8 cellular contexts compared by ENCODE assay signal in the genomic region with DNA sequence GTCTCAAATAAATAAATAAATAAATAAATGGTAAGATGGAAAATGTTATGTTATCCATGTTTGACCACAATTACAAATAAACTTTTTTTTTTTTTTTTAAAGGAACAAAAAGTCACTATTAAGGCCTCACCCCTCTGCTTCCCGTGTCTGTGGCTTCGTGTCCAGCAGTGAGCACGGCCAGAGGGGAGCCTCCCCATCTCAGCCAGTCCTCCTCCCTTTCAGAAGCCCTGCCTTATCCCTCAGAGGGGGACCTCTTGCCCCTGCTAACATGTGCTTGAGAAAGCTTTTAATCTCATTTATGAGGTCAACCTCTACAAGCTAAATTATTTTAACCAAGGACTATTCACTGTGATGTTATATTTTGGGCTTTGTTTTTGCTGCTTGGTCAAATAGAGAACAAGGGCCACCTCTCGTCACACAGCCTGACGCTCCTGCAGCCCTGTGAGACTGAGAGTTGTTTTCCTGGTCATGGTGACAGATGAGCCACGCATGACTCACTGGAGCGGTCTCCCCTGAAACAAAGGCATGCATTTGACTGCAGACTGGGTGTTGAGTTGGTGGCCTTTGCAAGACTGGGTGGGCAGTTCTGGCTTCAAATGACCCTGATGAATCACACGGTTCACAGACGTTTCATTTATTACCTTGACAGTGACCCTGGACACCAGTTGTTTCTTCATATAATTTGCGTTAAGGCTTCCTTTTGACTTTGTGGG.
DNase-seq lines count a peak whose midpoint lies in the region; ATAC-seq and FAIRE-seq lines count a peak whose summit lies in the region.

No MANE protein-coding gene starts in this region.

- H3K4me1 Mint-ChIP-seq in activated CD4-positive, alpha-beta memory T cell treated with anti-CD3 and anti-CD28 coated beads, Interleukin-2, amount 10 ng/mL, durations not matched to agents 7 days and 5 days = peaks cover 21% of the 10 kb centered on the region

- peak; percentile 62 for DNase-seq in stimulated activated naive CD4-positive, alpha-beta T cell treated with Interleukin-2 at 50 U/mL for 16 hours (lab: John Stamatoyannopoulos, UW)
- DNase-seq in stimulated activated naive CD4-positive, alpha-beta T cell (lab: John Stamatoyannopoulos, UW) = no peak
- peak; percentile 55 for DNase-seq in activated CD4-positive, alpha-beta memory T cell treated with anti-CD3 and anti-CD28 coated beads, Interleukin-2, amount 10 ng/mL, durations not matched to agents 7 days and 5 days
- DNase-seq in iris pigment epithelial cell (ENCODE audit: low read depth) (peak; percentile 78), urothelium cell line (ENCODE audit: low spot score) (peak; percentile 84), NCI-H2081 (lab: John Stamatoyannopoulos, UW) (no peak)

- H3K27me3 Mint-ChIP-seq in activated CD4-positive, alpha-beta memory T cell treated with anti-CD3 and anti-CD28 coated beads, Interleukin-2, amount 10 ng/mL, durations not matched to agents 7 days and 5 days = peaks cover 1% of the 10 kb centered on the region

- peaks cover 2% of the 10 kb centered on the region for H3K36me3 Mint-ChIP-seq in activated CD4-positive, alpha-beta memory T cell treated with anti-CD3 and anti-CD28 coated beads, Interleukin-2, amount 10 ng/mL, durations not matched to agents 7 days and 5 days (ENCODE audit: low read depth)

- POLR2A ChIA-PET in activated CD4-positive, alpha-beta memory T cell treated with anti-CD3 and anti-CD28 coated beads, Interleukin-2, amount 10 ng/mL, durations not matched to agents 7 days and 5 days (lab: Charles Lee) = interaction anchor here (1.0 to 2.0 kb wide), 2 partner anchors 27 to 44 kb away, joined by 3 to 6 read pairs; no protein-coding TSS in a partner anchor

- CTCF ChIA-PET in activated CD4-positive, alpha-beta memory T cell treated with anti-CD3 and anti-CD28 coated beads, Interleukin-2, amount 10 ng/mL, durations not matched to agents 7 days and 5 days (lab: Charles Lee) = no interaction called here

- H3K9me3 Mint-ChIP-seq in activated CD4-positive, alpha-beta memory T cell treated with anti-CD3 and anti-CD28 coated beads, Interleukin-2, amount 10 ng/mL, durations not matched to agents 7 days and 5 days = peaks cover 1% of the 10 kb centered on the region

- FAIRE-seq in urothelium cell line (lab: Jason Lieb, UNC) = peak; percentile 86

- peak overlapping the region; percentile 45 for H3K27ac Mint-ChIP-seq in activated CD4-positive, alpha-beta memory T cell treated with anti-CD3 and anti-CD28 coated beads, Interleukin-2, amount 10 ng/mL, durations not matched to agents 7 days and 5 days

- no peak overlapping the region for H3K4me3 Mint-ChIP-seq in activated CD4-positive, alpha-beta memory T cell treated with anti-CD3 and anti-CD28 coated beads, Interleukin-2, amount 10 ng/mL, durations not matched to agents 7 days and 5 days

- ATAC-seq in GM21825 (IDR thresholded peaks at IDR 0.05; ENCODE audit: unreplicated experiment) = no peak
- ATAC-seq in GM21723 (IDR thresholded peaks at IDR 0.05; ENCODE audit: unreplicated experiment) = no peak

Comparison
In these comparisons a context has a peak if more than half of its experiments do, and no peak if none do; other contexts are left out.
1. DNase-seq: peak in stimulated activated naive CD4-positive, alpha-beta T cell treated with Interleukin-2 at 50 U/mL for 16 hours (single experiment), activated CD4-positive, alpha-beta memory T cell treated with anti-CD3 and anti-CD28 coated beads, Interleukin-2, amount 10 ng/mL, durations not matched to agents 7 days and 5 days (single experiment), iris pigment epithelial cell (single experiment) and urothelium cell line (single experiment); none in stimulated activated naive CD4-positive, alpha-beta T cell (0 of 6) and NCI-H2081 (0 of 2).